ENCODE assay signal across 10 cellular contexts in genomic region chr11:121534131-121535093, GRCh38.
A peak's percentile ranks its signal among the peaks of the same experiment; 100 is the strongest.
DNase-seq lines count a peak whose midpoint lies in the region; ATAC-seq, FAIRE-seq and TF ChIP-seq lines count a peak whose summit lies in the region.
"Had no signal": no experiment of that assay in that cellular context is flagged by ENCODE, and none has a peak within 500 bp of the region (broad histone marks: within the 10 kb centered on the region; RNA-seq: fewer than 3 reads in every experiment).

No MANE protein-coding gene starts in this region.

- H3K27me3 Mint-ChIP-seq in WTC11 (ENCODE audit: low read depth), result no peaks in the 10 kb centered on the region

- H3K36me3 ChIP-seq in right atrium auricular region, result no peaks in the 10 kb centered on the region
- peaks cover 0 to 60% (median 0%) of the 10 kb centered on the region in 9 donors for H3K36me3 ChIP-seq in heart right ventricle
- H3K36me3 ChIP-seq in upper lobe of right lung, result no peaks in the 10 kb centered on the region

- FAIRE-seq in urothelium cell line (lab: Jason Lieb, UNC), result no peak
- FAIRE-seq: G401.6 had no signal

- DNase-seq in Right ventricle myocardium superior, result no peak
- no peak for DNase-seq in right atrium auricular region (ENCODE audit: low spot score)
- DNase-seq in WTC11 (ENCODE audit: low spot score), result no peak
- peak in 1 of 2 donors; percentile 15 for DNase-seq in heart right ventricle
- DNase-seq in upper lobe of right lung, result no peak
- no peak for DNase-seq in germinal center (ENCODE audit: low spot score)
- no peak for DNase-seq in urothelium cell line (ENCODE audit: low spot score)

- 75 to 77% methylated on average over 12 of the region's 12 CpGs for WGBS in heart right ventricle, 2 donors

- TF ChIP-seq CTCF in right atrium auricular region (IDR thresholded peaks at IDR 0.05), result peak in 1 of 2 donors; percentile 54
- TF ChIP-seq CTCF in WTC11 (IDR thresholded peaks at IDR 0.05), result no peak
- TF ChIP-seq CTCF in heart right ventricle (IDR thresholded peaks at IDR 0.05), result peak in 7 of 9 donors; percentile 32 to 65 (median 49)
- peak; percentile 28 for TF ChIP-seq CTCF in upper lobe of right lung (IDR thresholded peaks at IDR 0.05)

- POLR2A ChIA-PET in WTC11 (lab: Charles Lee), result no interaction called here

- peaks cover 48% of the 10 kb centered on the region for H3K36me3 Mint-ChIP-seq in WTC11

- H3K4me3 ChIP-seq in right atrium auricular region (no peak overlapping the region), heart right ventricle (no peak overlapping the region), upper lobe of right lung (no peak overlapping the region)
- H3K4me3 ChIP-seq: skin epidermis had no signal

- ATAC-seq in Right ventricle myocardium superior (ENCODE audit: poor library complexity), result peak; percentile 66
- no peak for ATAC-seq in WTC11
- peak in 5 of 8 donors; percentile 59 to 69 (median 61) for ATAC-seq in heart right ventricle
- no peak for ATAC-seq in upper lobe of right lung
- no peak for ATAC-seq in HG02981 (IDR thresholded peaks at IDR 0.05; ENCODE audit: unreplicated experiment)

- H3K4me3 Mint-ChIP-seq in WTC11, result no peak overlapping the region

- no peaks in the 10 kb centered on the region for H3K27me3 ChIP-seq in right atrium auricular region
- peaks cover 0 to 6% (median 0%) of the 10 kb centered on the region in 7 donors for H3K27me3 ChIP-seq in heart right ventricle
- H3K27me3 ChIP-seq in upper lobe of right lung, result no peaks in the 10 kb centered on the region

- peaks cover 13% of the 10 kb centered on the region for H3K9me3 Mint-ChIP-seq in WTC11

- H3K27ac Mint-ChIP-seq in WTC11, result peak overlapping the region; percentile 37; the same call in 1 of the 2 replicates

- H3K4me1 Mint-ChIP-seq in WTC11, result peaks cover 7% of the 10 kb centered on the region

- CTCF ChIA-PET in WTC11 (lab: Charles Lee), result interaction anchor here (0.6 kb wide), 1 partner anchor 88 kb away, joined by 3 read pairs; no protein-coding TSS in a partner anchor

- H3K27ac ChIP-seq in right atrium auricular region (no peak overlapping the region), heart right ventricle (no peak overlapping the region), upper lobe of right lung (no peak overlapping the region)
- H3K27ac ChIP-seq: skin epidermis had no signal

- intact Hi-C loops in Right ventricle myocardium superior (cut with DNase I) (loop anchor here (5.0 kb wide), 1 partner anchor 82 kb away; the partner anchor contains the start of genes SORL1 and SORL1-AS1), heart right ventricle (cut with DNase I) (loop anchor here in 8 of 10 donors (1.0 to 10.0 kb wide), 6 partner anchors 80 to 216 kb away; partner anchors contain the start of genes SORL1 (in 2 of the 8) and SORL1-AS1 (in 2 of the 8)), upper lobe of right lung (cut with DNase I) (no loop called here)

- no peaks in the 10 kb centered on the region for H3K4me1 ChIP-seq in right atrium auricular region
- no peaks in the 10 kb centered on the region for H3K4me1 ChIP-seq in heart right ventricle
- H3K4me1 ChIP-seq in upper lobe of right lung, result no peaks in the 10 kb centered on the region

- H3K9me3 ChIP-seq in right atrium auricular region (peaks cover 0 to 12% of the 10 kb centered on the region in 2 donors), heart right ventricle (peaks cover 0 to 19% (median 12%) of the 10 kb centered on the region in 11 donors), upper lobe of right lung (peaks cover 10% of the 10 kb centered on the region)

TF ChIP-seq in WTC11, 78 proteins besides CTCF, POLR2A, EP300 and RAD21:
- TF ChIP-seq ZNF317 (CRISPR knock-in tag; IDR thresholded peaks at IDR 0.05; ENCODE audit: borderline replicate concordance, low read depth), result no peak
- TF ChIP-seq SOX15 (CRISPR knock-in tag; IDR thresholded peaks at IDR 0.05), result no peak
- no peak for TF ChIP-seq ZNF281 (CRISPR knock-in tag; IDR thresholded peaks at IDR 0.05)
- TF ChIP-seq MYBL2 (CRISPR knock-in tag; IDR thresholded peaks at IDR 0.05), result no peak
- no peak for TF ChIP-seq ATF1 (CRISPR knock-in tag; IDR thresholded peaks at IDR 0.05)
- no peak for TF ChIP-seq HMGXB4 (CRISPR knock-in tag; IDR thresholded peaks at IDR 0.05)
- no peak for TF ChIP-seq IRF2 (CRISPR knock-in tag; IDR thresholded peaks at IDR 0.05; ENCODE audit: borderline replicate concordance, low read depth)
- no peak for TF ChIP-seq STAT6 (CRISPR knock-in tag; conservative IDR thresholded peaks at IDR 0.05; ENCODE audit: low read depth)
- TF ChIP-seq EMX1 (CRISPR knock-in tag; IDR thresholded peaks at IDR 0.05), result no peak
- no peak for TF ChIP-seq ZNF671 (CRISPR knock-in tag; IDR thresholded peaks at IDR 0.05)
- TF ChIP-seq GTF2I (CRISPR knock-in tag; conservative IDR thresholded peaks at IDR 0.05), result no peak
- no peak for TF ChIP-seq HMGA2 (CRISPR knock-in tag; IDR thresholded peaks at IDR 0.05)
- no peak for TF ChIP-seq ZNF396 (CRISPR knock-in tag; IDR thresholded peaks at IDR 0.05; ENCODE audit: borderline replicate concordance)
- no peak for TF ChIP-seq TP53 (CRISPR knock-in tag; IDR thresholded peaks at IDR 0.05)
TF ChIP-seq in WTC11: peak in this region for 0.

Comparison
In these comparisons a context has a peak if more than half of its experiments do, and no peak if none do; other contexts are left out.
1. ATAC-seq: peak in Right ventricle myocardium superior (single experiment) and heart right ventricle (5 of 8); none in WTC11 (single experiment), upper lobe of right lung (single experiment) and HG02981 (single experiment).